ENCODE assay signal across 20 cellular contexts in the genomic region with DNA sequence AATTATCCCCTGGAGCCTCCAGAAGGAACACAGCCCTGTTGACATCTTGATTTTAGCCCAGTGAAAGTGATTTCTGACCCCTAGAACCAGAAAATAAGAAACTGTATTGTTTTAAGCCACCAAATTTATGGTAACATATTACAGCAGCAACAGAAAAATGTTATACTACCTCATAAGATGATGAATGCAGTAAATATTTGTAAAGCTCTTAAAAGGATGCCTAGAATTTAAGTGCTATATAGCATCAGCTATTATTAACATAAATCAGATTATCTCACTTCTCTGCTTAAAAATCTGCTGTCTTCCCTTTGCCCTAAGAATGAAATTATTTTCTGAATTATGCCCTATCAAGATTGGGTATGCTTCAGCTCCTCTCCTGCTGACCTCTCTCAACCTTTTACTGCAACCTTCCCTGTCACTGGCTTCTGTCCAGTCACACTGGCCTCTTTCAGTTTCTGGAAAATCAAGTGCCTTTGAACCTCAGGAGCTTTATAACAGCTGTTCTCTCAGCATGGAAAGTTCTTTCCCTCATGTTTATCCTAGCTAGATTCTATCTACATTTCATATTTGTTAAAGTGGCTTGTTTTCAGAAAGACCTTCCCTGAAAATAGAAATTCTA.
DNase-seq lines count a peak whose midpoint lies in the region; ATAC-seq, FAIRE-seq and TF ChIP-seq lines count a peak whose summit lies in the region.
"Had no signal": no experiment of that assay in that cellular context is flagged by ENCODE, and none has a peak within 500 bp of the region (broad histone marks: within the 10 kb centered on the region; RNA-seq: fewer than 3 reads in every experiment).

No MANE protein-coding gene starts in this region.

- ATAC-seq in SK-N-SH treated with all-trans-retinoic acid at 6 μM for 48 hours (no peak), IMR-90 (ENCODE audit: low read depth) (peak; percentile 17), GM18907 (IDR thresholded peaks at IDR 0.05; ENCODE audit: unreplicated experiment) (no peak)
- ATAC-seq: CD8-positive, alpha-beta T cell; GM23338; HCT116 had no signal

- H2BK12ac ChIP-seq in mesenchymal stem cell (ENCODE audit: low read length in 2 of 2), result peak overlapping the region in 1 of 2 experiments; percentile 66

- H3K9me3 ChIP-seq in SK-N-SH, result no peaks in the 10 kb centered on the region
- 0 out of 2 replicates have a peak, but pooled peaks cover 2% of the 10 kb centered on the region for H3K9me3 ChIP-seq in IMR-90 (ENCODE audit: control insufficient read depth, insufficient read depth, low read length)
- peaks cover 5% of the 10 kb centered on the region for H3K9me3 ChIP-seq in mesenchymal stem cell (ENCODE audit: control insufficient read depth, low read length)
- H3K9me3 ChIP-seq: BLaER1 treated with 17β-estradiol and CSF1 and Interleukin-3, amounts not matched to agents 10 nM and 100 nM had no signal

- H2AFZ ChIP-seq in SK-N-SH (ENCODE audit: low read depth) (no peak overlapping the region), IMR-90 (replicated peaks; ENCODE audit: low read length, poor library complexity) (no peak overlapping the region), mesenchymal stem cell (ENCODE audit: low read depth, low read length) (no peak overlapping the region)
- H2AFZ ChIP-seq: GM23338 had no signal

- H3K4ac ChIP-seq in IMR-90 (ENCODE audit: low read depth, low read length) (no peak overlapping the region), mesenchymal stem cell (ENCODE audit: low read depth in 1 of 2, low read length in 2 of 2) (no peak overlapping the region)

- H2BK120ac ChIP-seq in IMR-90 (ENCODE audit: low read depth, low read length), result no peak overlapping the region
- H2BK120ac ChIP-seq in mesenchymal stem cell (ENCODE audit: low read depth, low read length), result no peak overlapping the region

- H3K27ac ChIP-seq in SK-N-SH (ENCODE audit: low read depth in 2 of 2, low read length in 1 of 2) (no peak overlapping the region), IMR-90 (ENCODE audit: insufficient read depth, low read length) (no peak overlapping the region), mesenchymal stem cell (ENCODE audit: low read length, poor library complexity, severe bottlenecking) (no peak overlapping the region)
- H3K27ac ChIP-seq: BLaER1 treated with 17β-estradiol and CSF1 and Interleukin-3, amounts not matched to agents 10 nM and 100 nM; HL-60 had no signal

- no peaks in the 10 kb centered on the region for H4K20me1 ChIP-seq in SK-N-SH (ENCODE audit: insufficient read depth)
- H4K20me1 ChIP-seq in IMR-90 (ENCODE audit: insufficient read depth, low read length), result no peaks in the 10 kb centered on the region
- H4K20me1 ChIP-seq: BLaER1 treated with 17β-estradiol and CSF1 and Interleukin-3, amounts not matched to agents 10 nM and 100 nM had no signal

- H3K27me3 ChIP-seq in SK-N-SH (ENCODE audit: insufficient read depth), result no peaks in the 10 kb centered on the region
- H3K27me3 ChIP-seq in IMR-90 (ENCODE audit: control insufficient read depth, insufficient read depth, low read length), result no peaks in the 10 kb centered on the region
- no peaks in the 10 kb centered on the region for H3K27me3 ChIP-seq in mesenchymal stem cell (ENCODE audit: control insufficient read depth in 1 of 2, insufficient read depth in 1 of 2, low read length in 2 of 2)
- H3K27me3 ChIP-seq: BLaER1 treated with 17β-estradiol and CSF1 and Interleukin-3, amounts not matched to agents 10 nM and 100 nM had no signal

- no peaks in the 10 kb centered on the region for H3K79me1 ChIP-seq in IMR-90 (ENCODE audit: low read depth in 1 of 2, low read length in 2 of 2)
- no peaks in the 10 kb centered on the region for H3K79me1 ChIP-seq in mesenchymal stem cell (replicated peaks; ENCODE audit: low read length, poor library complexity, severe bottlenecking)

- no peak overlapping the region for H2BK5ac ChIP-seq in IMR-90 (ENCODE audit: low read depth, low read length, poor library complexity, severe bottlenecking)
- H2BK5ac ChIP-seq in mesenchymal stem cell (ENCODE audit: low read depth, low read length, poor library complexity, severe bottlenecking), result no peak overlapping the region

- in situ Hi-C loops in IMR-90 (cut with MboI; ENCODE audit: low sequenced_read_pairs), result no loop called here

- no peak overlapping the region for H3K9ac ChIP-seq in SK-N-SH
- H3K9ac ChIP-seq in IMR-90 (ENCODE audit: low read depth, low read length), result no peak overlapping the region
- no peak overlapping the region for H3K9ac ChIP-seq in mesenchymal stem cell (ENCODE audit: low read length)
- H3K9ac ChIP-seq: BLaER1 treated with 17β-estradiol and CSF1 and Interleukin-3, amounts not matched to agents 10 nM and 100 nM had no signal

- H3K4me3 ChIP-seq in SK-N-SH (ENCODE audit: low read depth in 2 of 2, low read length in 1 of 2) (no peak overlapping the region), IMR-90 (ENCODE audit: insufficient read depth, low read depth, low read length) (no peak overlapping the region), mesenchymal stem cell (ENCODE audit: insufficient read depth in 1 of 2, low read depth in 1 of 2, low read length in 2 of 2) (no peak overlapping the region)
- H3K4me3 ChIP-seq: BLaER1 treated with 17β-estradiol and CSF1 and Interleukin-3, amounts not matched to agents 10 nM and 100 nM; GM23338 had no signal

- CTCF ChIA-PET in SK-N-SH (lab: Yijun Ruan, JAX), result interaction anchor here (1.2 kb wide), 1 partner anchor 11 kb away, joined by 4 read pairs; no protein-coding TSS in a partner anchor
- CTCF ChIA-PET in IMR-90 (lab: Yijun Ruan, JAX), result interaction anchor here (0.7 to 1.3 kb wide), 4 partner anchors 10 to 79 kb away, joined by 3 to 5 read pairs (median 3); partner anchors contain the start of gene GPR37

- H3K4me1 ChIP-seq in SK-N-SH (ENCODE audit: control insufficient read depth in 1 of 2, insufficient read depth in 2 of 2, low read depth in 1 of 2, low read length in 1 of 2), result no peaks in the 10 kb centered on the region
- peaks cover 6% of the 10 kb centered on the region for H3K4me1 ChIP-seq in IMR-90 (ENCODE audit: control insufficient read depth, insufficient read depth, low read length)
- H3K4me1 ChIP-seq in mesenchymal stem cell (ENCODE audit: control insufficient read depth, insufficient read depth, low read depth, low read length), result no peaks in the 10 kb centered on the region
- H3K4me1 ChIP-seq: BLaER1 treated with 17β-estradiol and CSF1 and Interleukin-3, amounts not matched to agents 10 nM and 100 nM had no signal

- TF ChIP-seq POLR2A in IMR-90 (IDR thresholded peaks at IDR 0.05; ENCODE audit: low read depth, low read length), result no peak

- H4K5ac ChIP-seq in IMR-90 (ENCODE audit: low read depth, low read length), result no peak overlapping the region

- H2AK5ac ChIP-seq in IMR-90 (ENCODE audit: low read depth, low read length) (no peak overlapping the region), mesenchymal stem cell (ENCODE audit: low read length, severe bottlenecking) (no peak overlapping the region)

- BruUV-seq in IMR-90 (replicated peaks; lab: Mats Ljungman, UMichigan), result no TSS peak

- H3F3A ChIP-seq in SK-N-SH (replicated peaks; ENCODE audit: insufficient read depth), result no peaks in the 10 kb centered on the region

- H2BK15ac ChIP-seq in IMR-90 (ENCODE audit: low read depth, low read length) (no peak overlapping the region), mesenchymal stem cell (ENCODE audit: low read depth, poor library complexity, severe bottlenecking) (no peak overlapping the region)

- no peak overlapping the region for H2BK20ac ChIP-seq in IMR-90 (ENCODE audit: low read depth, low read length)

- H3K36me3 ChIP-seq in SK-N-SH (replicated peaks in 1 of 2; ENCODE audit: control insufficient read depth in 1 of 2, insufficient read depth in 2 of 2, low read length in 1 of 2) (no peaks in the 10 kb centered on the region), IMR-90 (ENCODE audit: control insufficient read depth, insufficient read depth, low read length) (no peaks in the 10 kb centered on the region), mesenchymal stem cell (ENCODE audit: control insufficient read depth in 1 of 2, insufficient read depth in 2 of 2, low read depth in 1 of 2, low read length in 2 of 2) (no peaks in the 10 kb centered on the region)
- H3K36me3 ChIP-seq: BLaER1 treated with 17β-estradiol and CSF1 and Interleukin-3, amounts not matched to agents 10 nM and 100 nM had no signal

- POLR2A ChIA-PET in SK-N-SH (lab: Yijun Ruan, JAX), result no interaction called here
- POLR2A ChIA-PET in IMR-90 (lab: Charles Lee; ENCODE audit: unreplicated experiment), result no interaction called here

- H2AK9ac ChIP-seq in IMR-90 (replicated peaks; ENCODE audit: low read depth, low read length, poor library complexity), result no peak overlapping the region

- H3K9me1 ChIP-seq in IMR-90 (ENCODE audit: insufficient read depth, low read length), result no peaks in the 10 kb centered on the region

- TF ChIP-seq CTCF in SK-N-SH (IDR thresholded peaks at IDR 0.05) (no peak), IMR-90 (conservative IDR thresholded peaks at IDR 0.05; ENCODE audit: low read depth, low read length) (no peak)

- no peak overlapping the region for H3K56ac ChIP-seq in IMR-90 (ENCODE audit: extremely low read depth, insufficient read depth, low read length)

- H3K23ac ChIP-seq in IMR-90 (ENCODE audit: low read depth, low read length) (no peak overlapping the region), mesenchymal stem cell (ENCODE audit: low read length in 2 of 2) (no peak overlapping the region)

- no peak overlapping the region for H3K14ac ChIP-seq in IMR-90 (replicated peaks; ENCODE audit: low read depth, low read length)
- H3K14ac ChIP-seq in mesenchymal stem cell (ENCODE audit: low read length in 2 of 2), result no peak overlapping the region

- dilution Hi-C loops in IMR-90 (cut with HindIII; ENCODE audit: low sequenced_read_pairs, unreplicated experiment), result no loop called here

- intact Hi-C loops in IMR-90 (cut with micrococcal nuclease), result no loop called here

- no peak for TF ChIP-seq RAD21 in SK-N-SH (IDR thresholded peaks at IDR 0.05; ENCODE audit: low read length)
- TF ChIP-seq RAD21 in IMR-90 (IDR thresholded peaks at IDR 0.05; ENCODE audit: low read length), result no peak

- H3K4me2 ChIP-seq in SK-N-SH (no peak overlapping the region), IMR-90 (ENCODE audit: low read depth, low read length) (no peak overlapping the region), mesenchymal stem cell (ENCODE audit: low read length, poor library complexity, severe bottlenecking) (no peak overlapping the region)
- H3K4me2 ChIP-seq: BLaER1 treated with 17β-estradiol and CSF1 and Interleukin-3, amounts not matched to agents 10 nM and 100 nM; GM23338 had no signal

- FAIRE-seq in frontal cortex (lab: Jason Lieb, UNC), result no peak
- FAIRE-seq: G401.6, GM12891, GM18507, H54 had no signal

- H4K91ac ChIP-seq in IMR-90 (ENCODE audit: insufficient read depth, low read depth, low read length) (no peak overlapping the region), mesenchymal stem cell (ENCODE audit: low read length) (no peak overlapping the region)

- DNase-seq in SK-N-SH (no peak), IMR-90 (no peak), mesenchymal stem cell (peak; percentile 31), frontal cortex (ENCODE audit: low spot score in 2 of 2) (no peak), activated gamma-delta T cell (lab: John Stamatoyannopoulos, UW) (no peak)
- DNase-seq: 8988T; Calu3; CD8-positive, alpha-beta T cell; DMS79 treated with DMSO at 0.1 percent for 48 hours; HFFc6 had no signal

- H3K9me2 ChIP-seq in SK-N-SH, result 0 out of 2 replicates have a peak, but pooled peaks cover 4% of the 10 kb centered on the region

- H3K18ac ChIP-seq in IMR-90 (ENCODE audit: low read depth, low read length), result no peak overlapping the region
- H3K18ac ChIP-seq in mesenchymal stem cell (ENCODE audit: low read depth in 1 of 2, low read length in 2 of 2), result no peak overlapping the region

- H3K79me2 ChIP-seq in SK-N-SH (ENCODE audit: insufficient read depth), result no peaks in the 10 kb centered on the region

- TF ChIP-seq EP300 in SK-N-SH (IDR thresholded peaks at IDR 0.05; ENCODE audit: borderline replicate concordance in 1 of 2, low read depth in 1 of 2, low read length in 1 of 2), result no peak

- H4K8ac ChIP-seq in IMR-90 (ENCODE audit: low read depth in 2 of 2, low read length in 2 of 2), result no peak overlapping the region
- H4K8ac ChIP-seq in mesenchymal stem cell (ENCODE audit: low read length), result no peak overlapping the region
